Comparison of ENCODE assay signal across 22 cellular contexts in genomic region chr13:56457535-56458200, GRCh38.
"Had no signal": no experiment of that assay in that cellular context is flagged by ENCODE, and none has a peak within 500 bp of the region (broad histone marks: within the 10 kb centered on the region; RNA-seq: fewer than 3 reads in every experiment).

No MANE protein-coding gene starts in this region.

- H3K4me1 ChIP-seq: left ventricle myocardium inferior, lower lobe of right lung, stomach, transverse colon had no signal

- H3K27me3 Mint-ChIP-seq: memory B cell; stimulated activated naive B cell treated with anti-CD40 and anti-IgM and Interleukin-4, amounts not matched to agents 10 μg/mL and 1 μg/mL and 100 μg/mL, for 72 hours had no signal

- H3K27ac ChIP-seq: coronary artery, left ventricle myocardium inferior, lower lobe of right lung, skin epidermis, stomach, thoracic aorta, transverse colon had no signal

- H3K27ac Mint-ChIP-seq: immature natural killer cell; memory B cell; mesothelial cell of epicardium; natural killer cell; stimulated activated naive B cell treated with anti-CD40 and anti-IgM and Interleukin-4, amounts not matched to agents 10 μg/mL and 1 μg/mL and 100 μg/mL, for 72 hours had no signal

- H3K36me3 ChIP-seq: left ventricle myocardium inferior, lower lobe of right lung, stomach, thoracic aorta, transverse colon had no signal

- FAIRE-seq: keratinocyte had no signal

- DNase-seq: effector CD4-positive, alpha-beta T cell; foreskin melanocyte; immature natural killer cell; left cardiac atrium; left ventricle myocardium inferior; lower lobe of right lung; natural killer cell; posterior cingulate gyrus; stimulated activated CD4-positive, alpha-beta T cell treated with anti-CD3 and anti-CD28 coated beads, Interleukin-2, amount 100 ng/mL, for 24 hours; stimulated activated CD4-positive, alpha-beta T cell treated with anti-CD3 and anti-CD28 coated beads, Interleukin-4, amount 100 ng/mL, for 4 hours; stimulated activated naive B cell treated with anti-CD40 and anti-IgM and Interleukin-4, amounts not matched to agents 10 μg/mL and 1 μg/mL and 100 μg/mL, for 72 hours; stomach; substantia nigra; transverse colon had no signal

- H3K27me3 ChIP-seq: stomach, transverse colon had no signal

- H3K4me3 Mint-ChIP-seq: immature natural killer cell; memory B cell; mesothelial cell of epicardium; natural killer cell; neural crest cell; stimulated activated naive B cell treated with anti-CD40 and anti-IgM and Interleukin-4, amounts not matched to agents 10 μg/mL and 1 μg/mL and 100 μg/mL, for 72 hours had no signal

- H3K36me3 Mint-ChIP-seq: immature natural killer cell; memory B cell; mesothelial cell of epicardium; stimulated activated naive B cell treated with anti-CD40 and anti-IgM and Interleukin-4, amounts not matched to agents 10 μg/mL and 1 μg/mL and 100 μg/mL, for 72 hours had no signal

- ATAC-seq: left cardiac atrium; lower lobe of right lung; natural killer cell; sciatic nerve; stimulated activated naive B cell treated with anti-CD40 and anti-IgM and Interleukin-4, amounts not matched to agents 10 μg/mL and 1 μg/mL and 100 μg/mL, for 72 hours had no signal

- H3K4me3 ChIP-seq: coronary artery, left ventricle myocardium inferior, lower lobe of right lung, skin epidermis, stomach, thoracic aorta, transverse colon had no signal

- H3K4me1 Mint-ChIP-seq: immature natural killer cell; memory B cell; natural killer cell; neural crest cell; stimulated activated naive B cell treated with anti-CD40 and anti-IgM and Interleukin-4, amounts not matched to agents 10 μg/mL and 1 μg/mL and 100 μg/mL, for 72 hours had no signal

- H3K9me3 ChIP-seq: lower lobe of right lung, thoracic aorta had no signal
